ENCODE assay signal across 17 cellular contexts in genomic region chr1:51048670-51049069, GRCh38. TPM values are rescaled to one million over a fixed set of nuclear protein-coding genes. Genes with fewer than 3 reads are reported as not detected.
DNase-seq lines count a peak whose midpoint lies in the region; ATAC-seq, FAIRE-seq and TF ChIP-seq lines count a peak whose summit lies in the region.
"Had no signal": no experiment of that assay in that cellular context is flagged by ENCODE, and none has a peak within 500 bp of the region (broad histone marks: within the 10 kb centered on the region; RNA-seq: fewer than 3 reads in every experiment).

No MANE protein-coding gene starts in this region.

- no peaks in the 10 kb centered on the region for H4K20me1 ChIP-seq in K562 (replicated peaks; ENCODE audit: control insufficient read depth, insufficient read depth, low read length)
- H4K20me1 ChIP-seq: BLaER1 treated with 17β-estradiol and CSF1 and Interleukin-3, amounts not matched to agents 10 nM and 100 nM had no signal

- no peak overlapping the region for H3K4me2 ChIP-seq in K562 (ENCODE audit: insufficient read depth, low read length)
- H3K4me2 ChIP-seq: BLaER1 treated with 17β-estradiol and CSF1 and Interleukin-3, amounts not matched to agents 10 nM and 100 nM had no signal

- H3K27ac Mint-ChIP-seq in nephron progenitor cell, result no peak overlapping the region
- H3K27ac Mint-ChIP-seq: CD4-positive, CD25-positive, alpha-beta regulatory T cell; HFFc6 had no signal

- no peak overlapping the region for H3K4me3 ChIP-seq in HEK293 (ENCODE audit: low read depth, low read length)
- H3K4me3 ChIP-seq in K562, result no peak overlapping the region
- H3K4me3 ChIP-seq: BLaER1 treated with 17β-estradiol and CSF1 and Interleukin-3, amounts not matched to agents 10 nM and 100 nM; HAP-1 had no signal

- no peaks in the 10 kb centered on the region for H3K9me3 ChIP-seq in HEK293 (ENCODE audit: control insufficient read depth, insufficient read depth, low read depth, low read length)
- no peaks in the 10 kb centered on the region for H3K9me3 ChIP-seq in K562 (replicated peaks; ENCODE audit: control insufficient read depth, insufficient read depth, low read depth, low read length)
- H3K9me3 ChIP-seq: HAP-1 had no signal

- CTCF ChIA-PET in HEK293 (lab: Yijun Ruan, JAX) (no interaction called here), K562 (lab: Yijun Ruan, JAX; ENCODE audit: low intra/inter-chr PET ratio) (no interaction called here)

- no TSS peak for BruUV-seq in K562 (replicated peaks; lab: Mats Ljungman, UMichigan)

- no peak for TF ChIP-seq POLR2A in K562 (conservative IDR thresholded peaks at IDR 0.05)

- FAIRE-seq in K562 (lab: Jason Lieb, UNC), result no peak
- FAIRE-seq: GM12892, H1, HTR-8/SVneo had no signal

- H3K36me3 ChIP-seq in HEK293 (ENCODE audit: control insufficient read depth in 2 of 2, insufficient read depth in 1 of 2, low read length in 2 of 2), result no peaks in the 10 kb centered on the region
- H3K36me3 ChIP-seq in K562 (ENCODE audit: control insufficient read depth, insufficient read depth, low read length), result no peaks in the 10 kb centered on the region
- H3K36me3 ChIP-seq: BLaER1 treated with 17β-estradiol and CSF1 and Interleukin-3, amounts not matched to agents 10 nM and 100 nM; HAP-1 had no signal

- H3K79me2 ChIP-seq in K562 (ENCODE audit: control insufficient read depth, insufficient read depth, low read length), result no peaks in the 10 kb centered on the region

- ATAC-seq in K562, result no peak
- no peak for ATAC-seq in GM21737 (IDR thresholded peaks at IDR 0.05; ENCODE audit: unreplicated experiment)

- H3K36me3 Mint-ChIP-seq in nephron progenitor cell (ENCODE audit: low read depth), result no peaks in the 10 kb centered on the region
- H3K36me3 Mint-ChIP-seq: CD4-positive, CD25-positive, alpha-beta regulatory T cell had no signal

- peaks cover 24% of the 10 kb centered on the region for H3K27me3 Mint-ChIP-seq in nephron progenitor cell (ENCODE audit: low read depth, poor library complexity)

- TF ChIP-seq RAD21 in K562 (CRISPR knock-in tag; conservative IDR thresholded peaks at IDR 0.05 in 1 of 2, IDR thresholded peaks at IDR 0.05 in 1 of 2), result no peak

- no peaks in the 10 kb centered on the region for H3K4me1 Mint-ChIP-seq in nephron progenitor cell

- DNase-seq in NCI-H2029 (lab: John Stamatoyannopoulos, UW) (peak; percentile 66), NCI-H69 (lab: John Stamatoyannopoulos, UW) (peak; percentile 45), K562 (ENCODE audit: extremely low read depth in 1 of 4, low spot score in 3 of 4) (no peak), nephron progenitor cell (no peak), ecto neural progenitor cell (ENCODE audit: low spot score) (no peak)
- DNase-seq: ACHN; CD4-positive, CD25-positive, alpha-beta regulatory T cell; DMS79; HFFc6 had no signal

- H3K27me3 ChIP-seq in K562 (ENCODE audit: control insufficient read depth in 2 of 2, insufficient read depth in 2 of 2, low read length in 2 of 2), result no peaks in the 10 kb centered on the region
- H3K27me3 ChIP-seq: BLaER1 treated with 17β-estradiol and CSF1 and Interleukin-3, amounts not matched to agents 10 nM and 100 nM had no signal

- no peak overlapping the region for H3K4me3 Mint-ChIP-seq in nephron progenitor cell
- H3K4me3 Mint-ChIP-seq: CD4-positive, CD25-positive, alpha-beta regulatory T cell; HFFc6 had no signal

- TF ChIP-seq CTCF in HEK293 (tag by site-specific recombination; IDR thresholded peaks at IDR 0.05) (no peak), K562 (IDR thresholded peaks at IDR 0.05 in 2 of 3, conservative IDR thresholded peaks at IDR 0.05 in 1 of 3; ENCODE audit: insufficient read depth in 2 of 3, low read depth in 1 of 3, low read length in 3 of 3) (no peak), nephron progenitor cell (IDR thresholded peaks at IDR 0.05) (no peak)

- POLR2A ChIA-PET in HEK293 (lab: Yijun Ruan, JAX), result no interaction called here
- POLR2A ChIA-PET in K562 (lab: Yijun Ruan, JAX), result interaction anchor here (0.6 to 1.2 kb wide), 2 partner anchors 12 to 80 kb away, joined by 3 to 4 read pairs; no protein-coding TSS in a partner anchor

- H3K9ac ChIP-seq in K562 (ENCODE audit: insufficient read depth in 1 of 2, low read depth in 2 of 2, low read length in 2 of 2), result no peak overlapping the region
- H3K9ac ChIP-seq: BLaER1 treated with 17β-estradiol and CSF1 and Interleukin-3, amounts not matched to agents 10 nM and 100 nM had no signal

- H2AFZ ChIP-seq in K562 (ENCODE audit: low read depth, low read length), result no peak overlapping the region

- no peaks in the 10 kb centered on the region for H3K9me3 Mint-ChIP-seq in nephron progenitor cell
- H3K9me3 Mint-ChIP-seq: HFFc6 had no signal

- in situ Hi-C loops in K562 (cut with MboI), result no loop called here

- intact Hi-C loops in K562 (cut with micrococcal nuclease), result no loop called here

- WGBS in K562 (ENCODE audit: insufficient coverage, low coverage, missing lambda C conversion rate), result 0% methylated on average over 2 of the region's 2 CpGs

- TF ChIP-seq EP300 in K562 (IDR thresholded peaks at IDR 0.05; ENCODE audit: low read length), result no peak

- H3K4me1 ChIP-seq in HEK293 (ENCODE audit: control insufficient read depth, insufficient read depth, low read length) (no peaks in the 10 kb centered on the region), K562 (replicated peaks in 1 of 2; ENCODE audit: control insufficient read depth in 2 of 2, insufficient read depth in 2 of 2, low read length in 2 of 2) (no peaks in the 10 kb centered on the region)
- H3K4me1 ChIP-seq: BLaER1 treated with 17β-estradiol and CSF1 and Interleukin-3, amounts not matched to agents 10 nM and 100 nM; HAP-1 had no signal

- no peaks in the 10 kb centered on the region for H3K9me1 ChIP-seq in K562 (ENCODE audit: control insufficient read depth, insufficient read depth, low read length)

- no peak overlapping the region for H3K27ac ChIP-seq in HEK293 (ENCODE audit: extremely low read depth, low read depth, low read length)
- no peak overlapping the region for H3K27ac ChIP-seq in K562 (ENCODE audit: extremely low read depth, low read depth, low read length)
- H3K27ac ChIP-seq: BLaER1 treated with 17β-estradiol and CSF1 and Interleukin-3, amounts not matched to agents 10 nM and 100 nM had no signal

TF ChIP-seq in HEK293, 187 proteins besides CTCF, POLR2A, EP300 and RAD21 (continues in another document):
- TF ChIP-seq ZNF362 (tag by site-specific recombination; IDR thresholded peaks at IDR 0.05), result no peak

TF ChIP-seq in K562, 482 proteins besides CTCF, POLR2A, EP300 and RAD21:
- TF ChIP-seq KLF13 (tag; IDR thresholded peaks at IDR 0.05; ENCODE audit: borderline replicate concordance, low read depth) (no peak), CEBPG (CRISPR knock-in tag; IDR thresholded peaks at IDR 0.05) (no peak), CEBPG (tag; conservative IDR thresholded peaks at IDR 0.05 in 1 of 2, IDR thresholded peaks at IDR 0.05 in 1 of 2) (0 out of 4 replicates have a peak, but pooled peaks of 1 of the 2 experiments have one; percentile 33), ATF7 (IDR thresholded peaks at IDR 0.05) (peak; percentile 17; the same call in 1 of the 2 replicates), PCBP2 (IDR thresholded peaks at IDR 0.05; ENCODE audit: low read depth, low read length, poor library complexity, severe bottlenecking) (no peak)
TF ChIP-seq in K562: peak in this region for 2.

RNA-seq across cellular contexts. Expression of gene C1orf185, which starts 53.4 kb away (rescaled TPM):
- not detected in 2 replicates for total RNA-seq in K562 (2011; cell fraction: chromatin; rRNA removed; ENCODE audit: low replicate concordance)
- total RNA-seq in K562 (2011; cell fraction: nucleolus; rRNA removed), result not detected in 2 replicates
- total RNA-seq in K562 (2011; cell fraction: nucleoplasm; rRNA removed), result not detected in 2 replicates
- total RNA-seq in K562 (2014; rRNA removed), result not detected in 2 replicates
- total RNA-seq in K562 (2014; rRNA removed; fragmentation: Illumina TruSeq; extraction: Trizol), result not detected in 2 replicates
- not detected in 2 replicates for total RNA-seq in K562 (2015; rRNA removed; fragmentation: Illumina TruSeq; extraction: Trizol)
- total RNA-seq in K562 (2021), result not detected in 2 replicates
- not detected in 2 replicates for polyA plus RNA-seq in K562 (2011; rRNA removed)
- not detected in 2 replicates for polyA plus RNA-seq in K562 (2011; cell fraction: cytosol; rRNA removed)
- not detected in 2 replicates for polyA plus RNA-seq in K562 (2011; cell fraction: nucleus; rRNA removed)
- polyA plus RNA-seq in K562 (2012), result not detected in 2 replicates
- not detected in 2 replicates for polyA plus RNA-seq in K562 (2014; fragmentation: Illumina TruSeq; extraction: Trizol)
- not detected for polyA plus RNA-seq in K562 (2014; fragmentation: Nextera tagmentation; extraction: Ambion mirVana)
- polyA plus RNA-seq in K562 (2014; rRNA removed), result not detected in 2 replicates
- not detected in 2 replicates for polyA minus RNA-seq in K562 (2011; rRNA and poly(A)+ RNA removed)
- polyA minus RNA-seq in K562 (2011; cell fraction: cytosol; rRNA and poly(A)+ RNA removed), result not detected in 2 replicates
- polyA minus RNA-seq in K562 (2011; cell fraction: nucleus; rRNA and poly(A)+ RNA removed), result not detected in 2 replicates
- total RNA-seq: A172; CD4-positive, CD25-positive, alpha-beta regulatory T cell; H1; HFFc6 had no signal
- polyA plus RNA-seq: CD4-positive, CD25-positive, alpha-beta regulatory T cell; H1 had no signal

Comparison
In these comparisons a context has a peak if more than half of its experiments do, and no peak if none do; other contexts are left out.
1. DNase-seq: peak in NCI-H2029 (single experiment) and NCI-H69 (single experiment); none in K562 (0 of 4), nephron progenitor cell (single experiment) and ecto neural progenitor cell (single experiment).
2. Of the 44 proteins assayed by ChIP-seq in both K562 and HEK293: peak only in K562: none; only in HEK293: ATF2; in both: none; in neither: 43.